ENCODE assay signal across 20 cellular contexts in genomic region chr6:38695227-38695900, GRCh38. TPM values are rescaled to one million over a fixed set of nuclear protein-coding genes. Genes with fewer than 3 reads are reported as not detected.
A peak's percentile ranks its signal among the peaks of the same experiment; 100 is the strongest.
DNase-seq lines count a peak whose midpoint lies in the region; ATAC-seq and TF ChIP-seq lines count a peak whose summit lies in the region.
"Had no signal": no experiment of that assay in that cellular context is flagged by ENCODE, and none has a peak within 500 bp of the region (broad histone marks: within the 10 kb centered on the region; RNA-seq: fewer than 3 reads in every experiment).

No MANE protein-coding gene starts in this region.

- H3K4me3 Mint-ChIP-seq in activated CD4-positive, alpha-beta memory T cell treated with anti-CD3 and anti-CD28 coated beads for 36 hours: no peak overlapping the region
- no peak overlapping the region for H3K4me3 Mint-ChIP-seq in activated CD4-positive, alpha-beta memory T cell treated with anti-CD3 and anti-CD28 coated beads, Interleukin-2, amount 10 ng/mL, durations not matched to agents 7 days and 5 days
- H3K4me3 Mint-ChIP-seq in natural killer cell treated with Interleukin-12 subunit alpha and Interleukin-12 subunit beta and Interleukin-15 and Interleukin-18, amount 100 ng/mL, for 72 hours: peak overlapping the region; percentile 25
- H3K4me3 Mint-ChIP-seq in natural killer cell (no peak overlapping the region), progenitor cell of endocrine pancreas (ENCODE audit: low read depth) (no peak overlapping the region)
- H3K4me3 Mint-ChIP-seq: CD4-positive, alpha-beta T cell; HFFc6 had no signal

- no peaks in the 10 kb centered on the region for H3K4me1 ChIP-seq in testis

- peak overlapping the region; percentile 36 for H3K27ac Mint-ChIP-seq in activated CD4-positive, alpha-beta memory T cell treated with anti-CD3 and anti-CD28 coated beads for 36 hours
- H3K27ac Mint-ChIP-seq in activated CD4-positive, alpha-beta memory T cell treated with anti-CD3 and anti-CD28 coated beads, Interleukin-2, amount 10 ng/mL, durations not matched to agents 7 days and 5 days: no peak overlapping the region
- H3K27ac Mint-ChIP-seq in natural killer cell treated with Interleukin-12 subunit alpha and Interleukin-12 subunit beta and Interleukin-15 and Interleukin-18, amount 100 ng/mL, for 72 hours: peak overlapping the region; percentile 11 to 53
- H3K27ac Mint-ChIP-seq in natural killer cell (no peak overlapping the region), progenitor cell of endocrine pancreas (no peak overlapping the region)
- H3K27ac Mint-ChIP-seq: CD4-positive, alpha-beta T cell; HFFc6 had no signal

- WGBS in testis, 2 donors: 92 to 100% methylated on average over 2 of the region's 2 CpGs

- H3K36me3 Mint-ChIP-seq in activated CD4-positive, alpha-beta memory T cell treated with anti-CD3 and anti-CD28 coated beads for 36 hours: peaks cover 19% of the 10 kb centered on the region
- peaks cover 51% of the 10 kb centered on the region for H3K36me3 Mint-ChIP-seq in activated CD4-positive, alpha-beta memory T cell treated with anti-CD3 and anti-CD28 coated beads, Interleukin-2, amount 10 ng/mL, durations not matched to agents 7 days and 5 days (ENCODE audit: low read depth)
- H3K36me3 Mint-ChIP-seq in natural killer cell treated with Interleukin-12 subunit alpha and Interleukin-12 subunit beta and Interleukin-15 and Interleukin-18, amount 100 ng/mL, for 72 hours: peaks cover 21% of the 10 kb centered on the region
- H3K36me3 Mint-ChIP-seq in natural killer cell: peaks cover 7% of the 10 kb centered on the region
- H3K36me3 Mint-ChIP-seq in progenitor cell of endocrine pancreas (ENCODE audit: insufficient read depth): peaks cover 26% of the 10 kb centered on the region

- TF ChIP-seq CTCF in natural killer cell (IDR thresholded peaks at IDR 0.05) (no peak), testis (IDR thresholded peaks at IDR 0.05) (no peak), progenitor cell of endocrine pancreas (IDR thresholded peaks at IDR 0.05; ENCODE audit: unreplicated experiment) (no peak)

- H3K27me3 ChIP-seq in testis: no peaks in the 10 kb centered on the region

- no peak overlapping the region for H3K4me3 ChIP-seq in testis
- H3K4me3 ChIP-seq: PC-9 had no signal

- H3K9me3 Mint-ChIP-seq in activated CD4-positive, alpha-beta memory T cell treated with anti-CD3 and anti-CD28 coated beads for 36 hours: peaks cover 9% of the 10 kb centered on the region
- peaks cover 12% of the 10 kb centered on the region for H3K9me3 Mint-ChIP-seq in activated CD4-positive, alpha-beta memory T cell treated with anti-CD3 and anti-CD28 coated beads, Interleukin-2, amount 10 ng/mL, durations not matched to agents 7 days and 5 days
- peaks cover 8% of the 10 kb centered on the region for H3K9me3 Mint-ChIP-seq in natural killer cell treated with Interleukin-12 subunit alpha and Interleukin-12 subunit beta and Interleukin-15 and Interleukin-18, amount 100 ng/mL, for 72 hours
- H3K9me3 Mint-ChIP-seq in natural killer cell (peaks cover 4 to 8% of the 10 kb centered on the region in 2 donors), progenitor cell of endocrine pancreas (ENCODE audit: low read depth) (peaks cover 13% of the 10 kb centered on the region)

- no peak for ATAC-seq in natural killer cell treated with Interleukin-12 subunit alpha and Interleukin-12 subunit beta and Interleukin-15 and Interleukin-18, amount 100 ng/mL, for 72 hours
- ATAC-seq in natural killer cell: no peak

- no peak for TF ChIP-seq POLR2A in testis (IDR thresholded peaks at IDR 0.05)

- DNase-seq in activated CD4-positive, alpha-beta memory T cell treated with anti-CD3 and anti-CD28 coated beads for 36 hours: no peak
- no peak for DNase-seq in activated CD4-positive, alpha-beta memory T cell treated with anti-CD3 and anti-CD28 coated beads, Interleukin-2, amount 10 ng/mL, durations not matched to agents 7 days and 5 days
- DNase-seq in natural killer cell treated with Interleukin-12 subunit alpha and Interleukin-12 subunit beta and Interleukin-15 and Interleukin-18, amount 100 ng/mL, for 72 hours (ENCODE audit: low spot score): no peak
- DNase-seq in natural killer cell (no peak), midbrain (lab: John Stamatoyannopoulos, UW) (peak; percentile 54), testis (no peak), progenitor cell of endocrine pancreas (ENCODE audit: low spot score, unreplicated experiment) (no peak), ACHN (no peak)
- DNase-seq: Caco-2; CD4-positive, alpha-beta T cell; HFFc6; NCI-H1417; NCI-H187; NCI-H226; NCI-H524 treated with DMSO at 0.1 percent for 48 hours; PC-9 had no signal

- no peaks in the 10 kb centered on the region for H3K27me3 Mint-ChIP-seq in activated CD4-positive, alpha-beta memory T cell treated with anti-CD3 and anti-CD28 coated beads for 36 hours
- no peaks in the 10 kb centered on the region for H3K27me3 Mint-ChIP-seq in activated CD4-positive, alpha-beta memory T cell treated with anti-CD3 and anti-CD28 coated beads, Interleukin-2, amount 10 ng/mL, durations not matched to agents 7 days and 5 days
- H3K27me3 Mint-ChIP-seq in natural killer cell treated with Interleukin-12 subunit alpha and Interleukin-12 subunit beta and Interleukin-15 and Interleukin-18, amount 100 ng/mL, for 72 hours: no peaks in the 10 kb centered on the region
- no peaks in the 10 kb centered on the region for H3K27me3 Mint-ChIP-seq in natural killer cell (ENCODE audit: low read depth in 2 of 2)
- H3K27me3 Mint-ChIP-seq in progenitor cell of endocrine pancreas: no peaks in the 10 kb centered on the region
- H3K27me3 Mint-ChIP-seq: CD4-positive, alpha-beta T cell had no signal

- no peak overlapping the region for H3K27ac ChIP-seq in testis
- H3K27ac ChIP-seq: KMS-11, PC-9, RWPE1 had no signal

- no peaks in the 10 kb centered on the region for H3K9me3 ChIP-seq in testis

- in situ Hi-C loops in ACHN (cut with HindIII; ENCODE audit: low pct_ligation_motif_present, low pct_unique_long_range_greater_than_20kb, low sequenced_read_pairs): no loop called here

- peaks cover 49% of the 10 kb centered on the region for H3K4me1 Mint-ChIP-seq in activated CD4-positive, alpha-beta memory T cell treated with anti-CD3 and anti-CD28 coated beads for 36 hours (ENCODE audit: low read depth)
- H3K4me1 Mint-ChIP-seq in activated CD4-positive, alpha-beta memory T cell treated with anti-CD3 and anti-CD28 coated beads, Interleukin-2, amount 10 ng/mL, durations not matched to agents 7 days and 5 days: peaks cover 40% of the 10 kb centered on the region
- peaks cover 27 to 47% of the 10 kb centered on the region in 2 donors for H3K4me1 Mint-ChIP-seq in natural killer cell treated with Interleukin-12 subunit alpha and Interleukin-12 subunit beta and Interleukin-15 and Interleukin-18, amount 100 ng/mL, for 72 hours (ENCODE audit: low read depth in 2 of 2)
- peaks cover 0 to 26% of the 10 kb centered on the region in 2 donors for H3K4me1 Mint-ChIP-seq in natural killer cell
- no peaks in the 10 kb centered on the region for H3K4me1 Mint-ChIP-seq in progenitor cell of endocrine pancreas (ENCODE audit: low read depth)

- CTCF ChIA-PET in activated CD4-positive, alpha-beta memory T cell treated with anti-CD3 and anti-CD28 coated beads for 36 hours (lab: Charles Lee): no interaction called here
- CTCF ChIA-PET in activated CD4-positive, alpha-beta memory T cell treated with anti-CD3 and anti-CD28 coated beads, Interleukin-2, amount 10 ng/mL, durations not matched to agents 7 days and 5 days (lab: Charles Lee): interaction anchor here (1.6 kb wide), 1 partner anchor 18 kb away, joined by 4 read pairs; no protein-coding TSS in a partner anchor

- POLR2A ChIA-PET in activated CD4-positive, alpha-beta memory T cell treated with anti-CD3 and anti-CD28 coated beads for 36 hours (lab: Charles Lee): interaction anchor here (0.9 kb wide), 1 partner anchor 18 kb away, joined by 4 read pairs; no protein-coding TSS in a partner anchor
- POLR2A ChIA-PET in activated CD4-positive, alpha-beta memory T cell treated with anti-CD3 and anti-CD28 coated beads, Interleukin-2, amount 10 ng/mL, durations not matched to agents 7 days and 5 days (lab: Charles Lee): interaction anchor here (2.0 kb wide), 1 partner anchor 19 kb away, joined by 4 read pairs; no protein-coding TSS in a partner anchor

- H3K36me3 ChIP-seq in testis (ENCODE audit: low read depth, missing control alignments): no peaks in the 10 kb centered on the region

- intact Hi-C loops in activated CD4-positive, alpha-beta memory T cell treated with anti-CD3 and anti-CD28 coated beads for 36 hours (cut with micrococcal nuclease): no loop called here
- intact Hi-C loops in natural killer cell (cut with micrococcal nuclease) (no loop called here), testis (cut with DNase I; ENCODE audit: low total_unique reads) (no loop called here)

RNA-seq across cellular contexts. Expression of gene GLO1, which starts 7.6 kb away (rescaled TPM):
- total RNA-seq in activated CD4-positive, alpha-beta memory T cell treated with anti-CD3 and anti-CD28 coated beads for 36 hours: 100 to 1,000 TPM; 132 to 133 TPM
- total RNA-seq in activated CD4-positive, alpha-beta memory T cell treated with anti-CD3 and anti-CD28 coated beads, Interleukin-2, amount 10 ng/mL, durations not matched to agents 7 days and 5 days: 100 to 1,000 TPM; 105 to 110 TPM
- total RNA-seq in natural killer cell treated with Interleukin-12 subunit alpha and Interleukin-12 subunit beta and Interleukin-15 and Interleukin-18, amount 100 ng/mL, for 72 hours: 100 to 1,000 TPM in 1 of 2 donors, 10 to 100 TPM in 1; 83.4 to 127 TPM
- total RNA-seq in natural killer cell: 10 to 100 TPM; 24.2 to 31.3 (median 27.6) TPM
- total RNA-seq in testis: 10 to 100 TPM; 54.3 to 78.6 TPM
- polyA plus RNA-seq in testis (ENCODE audit: insufficient read depth, low read depth, low replicate concordance): 51.0 TPM
- total RNA-seq in progenitor cell of endocrine pancreas: 97.9 and 101 TPM in 2 replicates

RNA-seq across cellular contexts. Expression of gene DNAH8, which starts 19.7 kb away (rescaled TPM):
- under 1 TPM; 0.02 to 0.22 TPM for total RNA-seq in activated CD4-positive, alpha-beta memory T cell treated with anti-CD3 and anti-CD28 coated beads for 36 hours
- under 1 TPM; 0.03 to 0.05 TPM for total RNA-seq in activated CD4-positive, alpha-beta memory T cell treated with anti-CD3 and anti-CD28 coated beads, Interleukin-2, amount 10 ng/mL, durations not matched to agents 7 days and 5 days
- under 1 TPM; 0.12 to 0.22 TPM for total RNA-seq in natural killer cell treated with Interleukin-12 subunit alpha and Interleukin-12 subunit beta and Interleukin-15 and Interleukin-18, amount 100 ng/mL, for 72 hours
- total RNA-seq in natural killer cell (under 1 TPM in 1 of 3 donors, not detected in 2; 0.10 TPM), testis (10 to 100 TPM; 17.2 to 23.7 TPM), progenitor cell of endocrine pancreas (0.12 and 0.13 TPM in 2 replicates)
- polyA plus RNA-seq in testis (ENCODE audit: insufficient read depth, low read depth, low replicate concordance): 19.0 TPM
- total RNA-seq: A172, Caco-2, HFFc6, PC-9 had no signal
- polyA plus RNA-seq: BJ had no signal

RNA-seq across cellular contexts. Expression of gene BTBD9, which starts 55.6 kb away (rescaled TPM):
- 10 to 100 TPM; 14.4 to 14.6 TPM for total RNA-seq in activated CD4-positive, alpha-beta memory T cell treated with anti-CD3 and anti-CD28 coated beads for 36 hours
- 10 to 100 TPM; 14.7 to 16.1 TPM for total RNA-seq in activated CD4-positive, alpha-beta memory T cell treated with anti-CD3 and anti-CD28 coated beads, Interleukin-2, amount 10 ng/mL, durations not matched to agents 7 days and 5 days
- total RNA-seq in natural killer cell treated with Interleukin-12 subunit alpha and Interleukin-12 subunit beta and Interleukin-15 and Interleukin-18, amount 100 ng/mL, for 72 hours: 10 to 100 TPM; 27.7 to 34.2 TPM
- total RNA-seq in natural killer cell (10 to 100 TPM; 51.6 to 70.3 (median 54.3) TPM), testis (10 to 100 TPM; 29.5 to 32.8 TPM), progenitor cell of endocrine pancreas (25.6 and 25.9 TPM in 2 replicates)
- polyA plus RNA-seq in testis (ENCODE audit: insufficient read depth, low read depth, low replicate concordance): 11.4 TPM

Comparison
In these comparisons a context has a peak if more than half of its experiments do, and no peak if none do; other contexts are left out.
1. H3K27ac Mint-ChIP-seq: peak in activated CD4-positive, alpha-beta memory T cell treated with anti-CD3 and anti-CD28 coated beads for 36 hours (single experiment) and natural killer cell treated with Interleukin-12 subunit alpha and Interleukin-12 subunit beta and Interleukin-15 and Interleukin-18, amount 100 ng/mL, for 72 hours (2 of 2); none in activated CD4-positive, alpha-beta memory T cell treated with anti-CD3 and anti-CD28 coated beads, Interleukin-2, amount 10 ng/mL, durations not matched to agents 7 days and 5 days (single experiment), natural killer cell (0 of 2) and progenitor cell of endocrine pancreas (single experiment).
2. RNA of gene DNAH8, which starts 19.7 kb away (total RNA-seq): 17.2 to 23.7 TPM in testis; 0.12 to 0.22 TPM in natural killer cell treated with Interleukin-12 subunit alpha and Interleukin-12 subunit beta and Interleukin-15 and Interleukin-18, amount 100 ng/mL, for 72 hours, 0.02 to 0.22 TPM in activated CD4-positive, alpha-beta memory T cell treated with anti-CD3 and anti-CD28 coated beads for 36 hours, 0.12 to 0.13 TPM in progenitor cell of endocrine pancreas, 0.03 to 0.05 TPM in activated CD4-positive, alpha-beta memory T cell treated with anti-CD3 and anti-CD28 coated beads, Interleukin-2, amount 10 ng/mL, durations not matched to agents 7 days and 5 days and 0.10 TPM in natural killer cell; every median in the first group is over 10 times any median in the second.